ENCODE assay signal across 12 cellular contexts in the genomic region with DNA sequence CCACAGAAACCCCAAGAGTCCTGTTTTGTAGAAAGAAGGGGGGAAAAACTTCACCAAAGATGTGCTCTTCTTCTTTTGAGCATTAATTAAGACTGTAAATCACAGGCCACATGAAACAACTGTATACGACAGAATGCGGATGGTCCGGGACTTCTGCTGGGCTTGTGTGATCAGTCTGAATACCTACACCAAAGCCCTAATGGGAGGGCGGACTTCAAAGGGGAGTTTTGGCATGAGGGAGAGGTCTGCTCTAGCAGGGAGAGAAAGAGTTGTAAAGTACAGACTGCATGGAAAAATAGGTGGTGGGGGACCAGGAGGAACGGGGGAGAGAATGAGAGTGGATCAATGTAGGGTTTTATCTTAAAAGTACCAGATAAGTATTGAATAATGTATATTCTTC. TPM values are rescaled to one million over a fixed set of nuclear protein-coding genes. Genes with fewer than 3 reads are reported as not detected.
DNase-seq lines count a peak whose midpoint lies in the region; ATAC-seq and TF ChIP-seq lines count a peak whose summit lies in the region.
"Had no signal": no experiment of that assay in that cellular context is flagged by ENCODE, and none has a peak within 500 bp of the region (broad histone marks: within the 10 kb centered on the region; RNA-seq: fewer than 3 reads in every experiment).

No MANE protein-coding gene starts in this region.

- no peak overlapping the region for H2AFZ ChIP-seq in hepatocyte

- H3K4me1 ChIP-seq in hepatocyte (ENCODE audit: insufficient read depth) (no peaks in the 10 kb centered on the region), thyroid gland (peaks cover 7 to 16% of the 10 kb centered on the region in 2 donors)
- H3K4me1 ChIP-seq: Caco-2 had no signal

- H3K36me3 Mint-ChIP-seq in T-helper 2 cell treated with Interferon-gamma antibody and Interleukin-4, amounts not matched to agents 5 μg/mL and 100 μg/mL, for 36 hours (ENCODE audit: low read depth), result peaks cover 3% of the 10 kb centered on the region

- no peak overlapping the region for H3K27ac ChIP-seq in hepatocyte
- peak overlapping the region in 2 of 3 donors; percentile 50 to 54 for H3K27ac ChIP-seq in thyroid gland

- WGBS in hepatocyte (ENCODE audit: low lambda C conversion rate, missing lambda C conversion rate), result 40% methylated on average over 5 of the region's 5 CpGs
- WGBS in thyroid gland, 2 donors, result 47 to 54% methylated on average over 5 of the region's 5 CpGs

- no peak for DNase-seq in T-helper 2 cell treated with Interferon-gamma antibody and Interleukin-4, amounts not matched to agents 5 μg/mL and 100 μg/mL, for 36 hours (ENCODE audit: low spot score)
- DNase-seq in T-helper 2 cell (no peak), SW480 (ENCODE audit: low spot score) (peak; percentile 11), hepatocyte (ENCODE audit: low spot score) (no peak), thyroid gland (no peak), DMS 273 treated with DMSO at 0.1 percent for 48 hours (lab: John Stamatoyannopoulos, UW) (no peak), kidney tubule cell (ENCODE audit: low spot score) (no peak)
- DNase-seq: Caco-2; NCI-H526 treated with DMSO at 0.1 percent for 48 hours; NK-92 treated with Interleukin-12 subunit alpha and Interleukin-12 subunit beta, amount 100 ng/mL, for 24 hours; PC-3 had no signal

- no peaks in the 10 kb centered on the region for H3K36me3 ChIP-seq in hepatocyte (replicated peaks; ENCODE audit: insufficient read depth, low read depth)
- no peaks in the 10 kb centered on the region for H3K36me3 ChIP-seq in thyroid gland

- peak overlapping the region; percentile 14 for H3K4me3 Mint-ChIP-seq in T-helper 2 cell treated with Interferon-gamma antibody and Interleukin-4, amounts not matched to agents 5 μg/mL and 100 μg/mL, for 36 hours

- no peaks in the 10 kb centered on the region for H4K20me1 ChIP-seq in hepatocyte (ENCODE audit: insufficient read depth, poor library complexity, severe bottlenecking)

- no peaks in the 10 kb centered on the region for H3K9me3 Mint-ChIP-seq in T-helper 2 cell treated with Interferon-gamma antibody and Interleukin-4, amounts not matched to agents 5 μg/mL and 100 μg/mL, for 36 hours

- H3K4me2 ChIP-seq in hepatocyte, result peak overlapping the region; percentile 9

- no peak for TF ChIP-seq CTCF in hepatocyte (IDR thresholded peaks at IDR 0.05; ENCODE audit: poor library complexity)
- no peak for TF ChIP-seq CTCF in thyroid gland (IDR thresholded peaks at IDR 0.05)

- no peak for ATAC-seq in GM21423 (IDR thresholded peaks at IDR 0.05; ENCODE audit: unreplicated experiment)
- ATAC-seq: PC-3 had no signal

- H3K4me3 ChIP-seq in hepatocyte, result no peak overlapping the region
- H3K4me3 ChIP-seq in thyroid gland (replicated peaks in 1 of 3), result no peak overlapping the region

- H3K27ac Mint-ChIP-seq in T-helper 2 cell treated with Interferon-gamma antibody and Interleukin-4, amounts not matched to agents 5 μg/mL and 100 μg/mL, for 36 hours, result no peak overlapping the region

- TF ChIP-seq POLR2A in thyroid gland (IDR thresholded peaks at IDR 0.05), result no peak

- no peaks in the 10 kb centered on the region for H3K27me3 ChIP-seq in hepatocyte
- no peaks in the 10 kb centered on the region for H3K27me3 ChIP-seq in thyroid gland

- peaks cover 6% of the 10 kb centered on the region for H3K27me3 Mint-ChIP-seq in T-helper 2 cell treated with Interferon-gamma antibody and Interleukin-4, amounts not matched to agents 5 μg/mL and 100 μg/mL, for 36 hours (ENCODE audit: low read depth)

- H3K9me2 ChIP-seq in hepatocyte (replicated peaks; ENCODE audit: insufficient read depth), result no peaks in the 10 kb centered on the region

- H3K79me2 ChIP-seq in hepatocyte, result no peaks in the 10 kb centered on the region

- H3K9me3 ChIP-seq in hepatocyte (ENCODE audit: low read depth), result no peaks in the 10 kb centered on the region
- no peaks in the 10 kb centered on the region for H3K9me3 ChIP-seq in thyroid gland
- H3K9me3 ChIP-seq: Caco-2 had no signal

- intact Hi-C loops in thyroid gland (cut with DNase I), result no loop called here

- peaks cover 20% of the 10 kb centered on the region for H3K4me1 Mint-ChIP-seq in T-helper 2 cell treated with Interferon-gamma antibody and Interleukin-4, amounts not matched to agents 5 μg/mL and 100 μg/mL, for 36 hours (ENCODE audit: low read depth)

RNA-seq across cellular contexts. Expression of a gene that starts 58.8 kb away (rescaled TPM):
- 19.1 and 19.3 TPM in 2 replicates for total RNA-seq in hepatocyte
- polyA plus RNA-seq in hepatocyte, result 13.4 and 18.0 TPM in 2 replicates
- total RNA-seq in thyroid gland, result 1 to 10 TPM; 5.6 to 7.6 (median 7.0) TPM
